11 cellular contexts compared by ENCODE assay signal in the genomic region with DNA sequence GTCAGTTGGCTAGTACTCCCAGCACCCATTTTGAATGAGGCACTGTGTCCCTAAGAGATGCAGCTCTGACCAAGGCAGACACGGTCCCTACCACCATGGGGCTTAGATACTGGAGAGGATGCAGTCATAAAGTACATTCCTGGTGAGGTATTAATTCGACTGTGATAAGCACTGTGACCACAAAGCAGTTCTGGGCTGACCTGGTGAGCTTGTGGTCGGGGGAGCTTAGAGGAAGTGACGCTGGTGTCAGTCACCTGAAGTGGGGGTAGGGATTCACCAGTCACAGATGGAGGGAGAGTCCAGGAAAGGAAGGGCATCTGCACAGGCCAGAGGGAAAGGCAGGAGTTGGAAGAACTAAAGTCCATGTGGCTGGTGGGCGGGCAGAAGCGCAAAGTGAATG. TPM values are rescaled to one million over a fixed set of nuclear protein-coding genes. Genes with fewer than 3 reads are reported as not detected.
A peak's percentile ranks its signal among the peaks of the same experiment; 100 is the strongest.
DNase-seq lines count a peak whose midpoint lies in the region; ATAC-seq, FAIRE-seq and TF ChIP-seq lines count a peak whose summit lies in the region.
"Had no signal": no experiment of that assay in that cellular context is flagged by ENCODE, and none has a peak within 500 bp of the region (broad histone marks: within the 10 kb centered on the region; RNA-seq: fewer than 3 reads in every experiment).

No MANE protein-coding gene starts in this region.

- no peak overlapping the region for H2BK120ac ChIP-seq in trophoblast cell (ENCODE audit: insufficient read depth, low read length, poor library complexity)

- H3K9me3 ChIP-seq in fibroblast of lung (ENCODE audit: control insufficient read depth, insufficient read depth, low read depth, low read length): no peaks in the 10 kb centered on the region
- no peaks in the 10 kb centered on the region for H3K9me3 ChIP-seq in small intestine (ENCODE audit: control insufficient read depth, low read depth)
- no peaks in the 10 kb centered on the region for H3K9me3 ChIP-seq in trophoblast cell (ENCODE audit: insufficient read depth, low read depth, low read length)

- FAIRE-seq in RCC 7860 (lab: Jason Lieb, UNC) (peak; percentile 89), small intestine (lab: Jason Lieb, UNC) (no peak)

- H3K36me3 Mint-ChIP-seq in CD14-positive monocyte: peaks cover 13 to 64% of the 10 kb centered on the region in 2 donors

- no peak overlapping the region for H2BK12ac ChIP-seq in trophoblast cell (ENCODE audit: low read length)

- H2AK5ac ChIP-seq in trophoblast cell (ENCODE audit: low read length): no peak overlapping the region

- no peak overlapping the region for H4K91ac ChIP-seq in trophoblast cell (ENCODE audit: low read depth, low read length)

- no peak overlapping the region for H3K4me2 ChIP-seq in fibroblast of lung (ENCODE audit: extremely low read depth, insufficient read depth, low read length)
- no peak overlapping the region for H3K4me2 ChIP-seq in trophoblast cell (ENCODE audit: low read length)

- H2AFZ ChIP-seq in fibroblast of lung (ENCODE audit: low read length) (no peak overlapping the region), trophoblast cell (ENCODE audit: insufficient read depth, low read length, poor library complexity) (no peak overlapping the region)

- no peak overlapping the region for H3K4ac ChIP-seq in trophoblast cell (ENCODE audit: low read depth, low read length)

- no peak overlapping the region for H3K23ac ChIP-seq in trophoblast cell (ENCODE audit: low read length)

- no peak overlapping the region for H4K8ac ChIP-seq in trophoblast cell (ENCODE audit: low read depth, low read length)

- no peak overlapping the region for H2BK5ac ChIP-seq in trophoblast cell (ENCODE audit: low read depth, low read length, poor library complexity)

- peaks cover 0 to 2% (median 1%) of the 10 kb centered on the region in 3 donors for H3K27me3 Mint-ChIP-seq in CD14-positive monocyte (ENCODE audit: low read depth in 3 of 3)
- H3K27me3 Mint-ChIP-seq: stimulated activated naive CD8-positive, alpha-beta T cell treated with anti-CD3 and anti-CD28 coated beads, Interleukin-15, Interleukin-2, amounts not matched to agents 100 ng/mL and 50 ng/mL, for 24 hours had no signal

- intact Hi-C loops in CD14-positive monocyte (cut with micrococcal nuclease): loop anchor here in 1 of 2 donors (10.0 kb wide), 1 partner anchor 806 kb away; a partner anchor contains a TSS

- H3K27ac Mint-ChIP-seq in CD14-positive monocyte: peak overlapping the region; percentile 56 to 92 (median 77)
- H3K27ac Mint-ChIP-seq: stimulated activated naive CD8-positive, alpha-beta T cell treated with anti-CD3 and anti-CD28 coated beads, Interleukin-15, Interleukin-2, amounts not matched to agents 100 ng/mL and 50 ng/mL, for 24 hours had no signal

- H3K9ac ChIP-seq in fibroblast of lung (ENCODE audit: insufficient read depth, low read length) (no peak overlapping the region), trophoblast cell (ENCODE audit: low read length) (no peak overlapping the region)

- DNase-seq in CD14-positive monocyte (ENCODE audit: low spot score) (no peak), RCC 7860 (ENCODE audit: low spot score) (peak; percentile 81), fibroblast of lung (ENCODE audit: low read depth in 2 of 2) (peak; percentile 11 to 83), small intestine (no peak), trophoblast cell (no peak)
- DNase-seq in activated effector memory CD4-positive, alpha-beta T cell treated with Interleukin-2 at 50 U/mL for 16 hours: no peak
- DNase-seq: activated T-cell treated with anti-CD3 and anti-CD28 coated beads, Interleukin-2, amount 50 U/mL, for 48 hours had no signal

- no peak overlapping the region for H3K4me3 Mint-ChIP-seq in CD14-positive monocyte
- H3K4me3 Mint-ChIP-seq: stimulated activated naive CD8-positive, alpha-beta T cell treated with anti-CD3 and anti-CD28 coated beads, Interleukin-15, Interleukin-2, amounts not matched to agents 100 ng/mL and 50 ng/mL, for 24 hours had no signal

- peaks cover 0 to 8% (median 2%) of the 10 kb centered on the region in 7 donors for H3K9me3 Mint-ChIP-seq in CD14-positive monocyte
- H3K9me3 Mint-ChIP-seq: stimulated activated naive CD8-positive, alpha-beta T cell treated with anti-CD3 and anti-CD28 coated beads, Interleukin-15, Interleukin-2, amounts not matched to agents 100 ng/mL and 50 ng/mL, for 24 hours had no signal

- H3K27me3 ChIP-seq in fibroblast of lung (ENCODE audit: control insufficient read depth, insufficient read depth, low read length) (no peaks in the 10 kb centered on the region), small intestine (ENCODE audit: control insufficient read depth in 2 of 2, insufficient read depth in 2 of 2, low read length in 2 of 2) (no peaks in the 10 kb centered on the region), trophoblast cell (ENCODE audit: insufficient read depth, low read length) (no peaks in the 10 kb centered on the region)

- no peaks in the 10 kb centered on the region for H4K20me1 ChIP-seq in fibroblast of lung (ENCODE audit: control insufficient read depth, extremely low read depth, insufficient read depth, low read length)

- no peak overlapping the region for H4K12ac ChIP-seq in trophoblast cell (ENCODE audit: low read depth, low read length)

- no peaks in the 10 kb centered on the region for H3K36me3 ChIP-seq in fibroblast of lung (ENCODE audit: control insufficient read depth, insufficient read depth, low read length)
- peaks cover 0 to 2% of the 10 kb centered on the region in 2 donors for H3K36me3 ChIP-seq in small intestine (ENCODE audit: control insufficient read depth in 2 of 2, insufficient read depth in 2 of 2, low read length in 2 of 2)
- peaks cover 0 to 6% of the 10 kb centered on the region in 2 experiments for H3K36me3 ChIP-seq in trophoblast cell (ENCODE audit: control insufficient read depth in 1 of 2, insufficient read depth in 2 of 2, low read length in 2 of 2)

- WGBS in small intestine, 3 donors: 66 to 75% (median 68%) methylated on average over 6 of the region's 6 CpGs
- no CpG with 5 or more reads among the region's 6 CpGs for WGBS in trophoblast cell (ENCODE audit: extremely low coverage, insufficient coverage, insufficient read length)

- TF ChIP-seq CTCF in CD14-positive monocyte (IDR thresholded peaks at IDR 0.05) (no peak), fibroblast of lung (conservative IDR thresholded peaks at IDR 0.05 in 1 of 2, IDR thresholded peaks at IDR 0.05 in 1 of 2; ENCODE audit: low read depth in 1 of 2, low read length in 2 of 2) (no peak)

- peaks cover 47% of the 10 kb centered on the region for H3K4me1 Mint-ChIP-seq in CD14-positive monocyte

- no peaks in the 10 kb centered on the region for H3K4me1 ChIP-seq in fibroblast of lung (ENCODE audit: control insufficient read depth, extremely low read depth, insufficient read depth, low read length)
- H3K4me1 ChIP-seq in small intestine (ENCODE audit: control insufficient read depth in 2 of 2, insufficient read depth in 1 of 2, low read depth in 1 of 2, low read length in 1 of 2): no peaks in the 10 kb centered on the region
- no peaks in the 10 kb centered on the region for H3K4me1 ChIP-seq in trophoblast cell (ENCODE audit: control insufficient read depth in 1 of 2, insufficient read depth in 2 of 2, low read length in 2 of 2)

- no peak overlapping the region for H3K14ac ChIP-seq in trophoblast cell (ENCODE audit: low read length)

- H3K4me3 ChIP-seq in fibroblast of lung (replicated peaks in 1 of 4; ENCODE audit: control extremely low read depth in 1 of 4, insufficient read depth in 1 of 4, low read depth in 3 of 4, low read length in 4 of 4) (no peak overlapping the region), small intestine (ENCODE audit: low read depth in 1 of 2, low read length in 2 of 2) (no peak overlapping the region), trophoblast cell (ENCODE audit: low read depth, low read length) (no peak overlapping the region)
- H3K4me3 ChIP-seq: BLaER1 treated with 17β-estradiol and CSF1 and Interleukin-3, amounts not matched to agents 10 nM and 100 nM had no signal

- no peak overlapping the region for H3K18ac ChIP-seq in trophoblast cell (ENCODE audit: low read length)

- peaks cover 46% of the 10 kb centered on the region for H3K79me2 ChIP-seq in fibroblast of lung (ENCODE audit: control insufficient read depth, insufficient read depth, low read length)
- peaks cover 3% of the 10 kb centered on the region for H3K79me2 ChIP-seq in trophoblast cell (ENCODE audit: control insufficient read depth, insufficient read depth, low read length, poor library complexity)

- ATAC-seq in GM21423 (IDR thresholded peaks at IDR 0.05; ENCODE audit: unreplicated experiment) (peak; percentile 51), GM19397 (IDR thresholded peaks at IDR 0.05; ENCODE audit: unreplicated experiment) (no peak)

- H3K27ac ChIP-seq in fibroblast of lung (ENCODE audit: insufficient read depth, low read length) (no peak overlapping the region), small intestine (ENCODE audit: low read depth in 1 of 2, low read length in 1 of 2) (no peak overlapping the region), trophoblast cell (ENCODE audit: low read depth, low read length) (no peak overlapping the region)
- H3K27ac ChIP-seq: BLaER1 treated with 17β-estradiol and CSF1 and Interleukin-3, amounts not matched to agents 10 nM and 100 nM had no signal

- H3K79me1 ChIP-seq in trophoblast cell (ENCODE audit: low read length): peaks cover 2% of the 10 kb centered on the region

RNA-seq across cellular contexts. Expression of a gene that starts 15.8 kb away (rescaled TPM):
- not detected for polyA plus RNA-seq in CD14-positive monocyte
- 0.26 and 0.50 TPM in 2 replicates for total RNA-seq in fibroblast of lung
- polyA plus RNA-seq in fibroblast of lung: 0.23 and 0.51 TPM in 2 replicates
- polyA plus RNA-seq in fibroblast of lung (2012): 0.29 and 0.44 TPM in 2 replicates
- not detected in 2 replicates for polyA minus RNA-seq in fibroblast of lung (ENCODE audit: low replicate concordance)
- under 1 TPM in 2 of 3 donors, not detected in 1; 0.52 to 0.81 TPM for polyA plus RNA-seq in small intestine
- polyA plus RNA-seq in trophoblast cell (2013): 1.6 TPM in 2 replicates

RNA-seq across cellular contexts. Expression of a gene that starts 57.7 kb away (rescaled TPM):
- polyA plus RNA-seq in CD14-positive monocyte: 10 to 100 TPM in 1 of 2 donors, 1 to 10 TPM in 1; 6.2 to 24.4 TPM
- 2.8 and 7.4 TPM in 2 replicates for total RNA-seq in fibroblast of lung
- 11.6 and 16.3 TPM in 2 replicates for polyA plus RNA-seq in fibroblast of lung
- 6.8 and 6.9 TPM in 2 replicates for polyA plus RNA-seq in fibroblast of lung (2012)
- 2.8 and 7.3 TPM in 2 replicates for polyA minus RNA-seq in fibroblast of lung (ENCODE audit: low replicate concordance)
- 1 to 10 TPM in 1 of 3 donors, under 1 TPM in 2; 0.22 to 2.1 (median 0.54) TPM for polyA plus RNA-seq in small intestine
- 11.6 and 12.3 TPM in 2 replicates for polyA plus RNA-seq in trophoblast cell (2013)

Comparison
In these comparisons a context has a peak if more than half of its experiments do, and no peak if none do; other contexts are left out.
1. DNase-seq: peak in RCC 7860 (single experiment) and fibroblast of lung (2 of 2); none in CD14-positive monocyte (single experiment), small intestine (single experiment), activated effector memory CD4-positive, alpha-beta T cell treated with Interleukin-2 at 50 U/mL for 16 hours (single experiment) and trophoblast cell (0 of 2).